ENCODE assay signal across 8 cellular contexts in genomic region chr12:116916714-116917114, GRCh38. TPM values are rescaled to one million over a fixed set of nuclear protein-coding genes. Genes with fewer than 3 reads are reported as not detected.
DNase-seq lines count a peak whose midpoint lies in the region; ATAC-seq, FAIRE-seq and TF ChIP-seq lines count a peak whose summit lies in the region.

No MANE protein-coding gene starts in this region.

- H3K36me3 ChIP-seq in DND-41 (ENCODE audit: insufficient read depth, low read length) (peaks cover 9% of the 10 kb centered on the region; the same call in 1 of the 2 replicates), bronchial epithelial cell (ENCODE audit: control insufficient read depth, insufficient read depth, low read length) (peaks cover 1% of the 10 kb centered on the region)

- H3K27me3 Mint-ChIP-seq in natural killer cell treated with Interleukin-12 subunit alpha and Interleukin-12 subunit beta and Interleukin-15 and Interleukin-18, amount 100 ng/mL, for 72 hours, result no peaks in the 10 kb centered on the region

- no peaks in the 10 kb centered on the region for H3K36me3 Mint-ChIP-seq in natural killer cell treated with Interleukin-12 subunit alpha and Interleukin-12 subunit beta and Interleukin-15 and Interleukin-18, amount 100 ng/mL, for 72 hours

- peak; percentile 16 for DNase-seq in DND-41
- DNase-seq in GM20000 (ENCODE audit: low spot score), result peak; percentile 33
- peak; percentile 98 for DNase-seq in SW480 (ENCODE audit: low spot score)
- DNase-seq in bronchial epithelial cell (ENCODE audit: low read depth), result peak; percentile 70
- peak; percentile 87 for DNase-seq in natural killer cell treated with Interleukin-12 subunit alpha and Interleukin-12 subunit beta and Interleukin-15 and Interleukin-18, amount 100 ng/mL, for 72 hours (ENCODE audit: low spot score)
- DNase-seq in C1 segment of cervical spinal cord (lab: John Stamatoyannopoulos, UW), result no peak
- DNase-seq in hypothalamus (lab: John Stamatoyannopoulos, UW), result no peak

- H3K27me3 ChIP-seq in DND-41 (ENCODE audit: insufficient read depth, low read length, poor library complexity) (no peaks in the 10 kb centered on the region), bronchial epithelial cell (ENCODE audit: control insufficient read depth, insufficient read depth, low read length) (no peaks in the 10 kb centered on the region)

- ATAC-seq in DND-41 (ENCODE audit: insufficient read depth, low read depth) (peak; percentile 53), HG03571 (IDR thresholded peaks at IDR 0.05; ENCODE audit: unreplicated experiment) (peak; percentile 91)
- ATAC-seq in natural killer cell treated with Interleukin-12 subunit alpha and Interleukin-12 subunit beta and Interleukin-15 and Interleukin-18, amount 100 ng/mL, for 72 hours, result peak; percentile 96 to 97

- peak overlapping the region; percentile 68 to 89 for H3K27ac Mint-ChIP-seq in natural killer cell treated with Interleukin-12 subunit alpha and Interleukin-12 subunit beta and Interleukin-15 and Interleukin-18, amount 100 ng/mL, for 72 hours

- peaks cover 28% of the 10 kb centered on the region for H3K4me1 ChIP-seq in DND-41 (ENCODE audit: insufficient read depth, low read length)

- H3K4me3 ChIP-seq in DND-41 (ENCODE audit: low read depth in 1 of 2, low read length in 2 of 2), result no peak overlapping the region
- H3K4me3 ChIP-seq in bronchial epithelial cell (ENCODE audit: low read depth, low read length), result no peak overlapping the region

- no peak overlapping the region for H3K4me2 ChIP-seq in DND-41 (ENCODE audit: insufficient read depth, low read length)

- no peak overlapping the region for H2AFZ ChIP-seq in DND-41 (ENCODE audit: low read depth, low read length)

- H3K9me3 ChIP-seq in DND-41 (ENCODE audit: insufficient read depth, low read length, severe bottlenecking), result no peaks in the 10 kb centered on the region

- H3K4me3 Mint-ChIP-seq in natural killer cell treated with Interleukin-12 subunit alpha and Interleukin-12 subunit beta and Interleukin-15 and Interleukin-18, amount 100 ng/mL, for 72 hours, result peak overlapping the region; percentile 70

- H3K4me1 Mint-ChIP-seq in natural killer cell treated with Interleukin-12 subunit alpha and Interleukin-12 subunit beta and Interleukin-15 and Interleukin-18, amount 100 ng/mL, for 72 hours (ENCODE audit: low read depth in 2 of 2), result peaks cover 36 to 54% of the 10 kb centered on the region in 2 donors

- TF ChIP-seq CTCF in DND-41 (IDR thresholded peaks at IDR 0.05; ENCODE audit: borderline replicate concordance, extremely low read depth, low read length, poor library complexity, severe bottlenecking), result peak; percentile 12
- no peak for TF ChIP-seq CTCF in GM20000 (IDR thresholded peaks at IDR 0.05; ENCODE audit: extremely low read depth, missing control alignments)
- TF ChIP-seq CTCF in bronchial epithelial cell (IDR thresholded peaks at IDR 0.05; ENCODE audit: insufficient read depth, low read length, severe bottlenecking), result no peak

- no peak overlapping the region for H3K27ac ChIP-seq in DND-41 (ENCODE audit: low read length)

- H3K9me3 Mint-ChIP-seq in natural killer cell treated with Interleukin-12 subunit alpha and Interleukin-12 subunit beta and Interleukin-15 and Interleukin-18, amount 100 ng/mL, for 72 hours, result no peaks in the 10 kb centered on the region

- peaks cover 54% of the 10 kb centered on the region for H4K20me1 ChIP-seq in DND-41 (ENCODE audit: insufficient read depth, low read length)

- peaks cover 18% of the 10 kb centered on the region for H3K79me2 ChIP-seq in DND-41 (ENCODE audit: insufficient read depth, low read length)

- no peak overlapping the region for H3K9ac ChIP-seq in DND-41 (ENCODE audit: low read depth, low read length)

- FAIRE-seq in bronchial epithelial cell (lab: Jason Lieb, UNC), result no peak

RNA-seq across cellular contexts. Expression of gene FBXW8, which starts 6.0 kb away (rescaled TPM):
- 5.4 and 5.8 TPM in 2 replicates for total RNA-seq in bronchial epithelial cell
- 10 to 100 TPM in 1 of 2 donors, 1 to 10 TPM in 1; 9.6 to 11.5 TPM for total RNA-seq in natural killer cell treated with Interleukin-12 subunit alpha and Interleukin-12 subunit beta and Interleukin-15 and Interleukin-18, amount 100 ng/mL, for 72 hours

RNA-seq across cellular contexts. Expression of gene HRK, which starts 35.5 kb away (rescaled TPM):
- total RNA-seq in bronchial epithelial cell, result not detected in 2 replicates
- not detected for total RNA-seq in natural killer cell treated with Interleukin-12 subunit alpha and Interleukin-12 subunit beta and Interleukin-15 and Interleukin-18, amount 100 ng/mL, for 72 hours

Comparison
In these comparisons a context has a peak if more than half of its experiments do, and no peak if none do; other contexts are left out.
1. DNase-seq: peak in DND-41 (single experiment), GM20000 (single experiment), SW480 (single experiment), bronchial epithelial cell (single experiment) and natural killer cell treated with Interleukin-12 subunit alpha and Interleukin-12 subunit beta and Interleukin-15 and Interleukin-18, amount 100 ng/mL, for 72 hours (single experiment); none in C1 segment of cervical spinal cord (0 of 14) and hypothalamus (0 of 51).
2. Peak in every context shown above with its lines, with median percentiles within 50 percentile points of each other: ATAC-seq.